In genomic region chr2:42902939-42903709, GRCh38 we compare ENCODE assay signal across 20 cellular contexts.
DNase-seq lines count a peak whose midpoint lies in the region; ATAC-seq and TF ChIP-seq lines count a peak whose summit lies in the region.
"Had no signal": no experiment of that assay in that cellular context is flagged by ENCODE, and none has a peak within 500 bp of the region (broad histone marks: within the 10 kb centered on the region; RNA-seq: fewer than 3 reads in every experiment).

No MANE protein-coding gene starts in this region.

- H2BK12ac ChIP-seq in neuronal stem cell (ENCODE audit: low read length), result peak overlapping the region; percentile 51

- ATAC-seq in heart left ventricle (no peak), left ventricle myocardium superior (no peak), HG02610 (IDR thresholded peaks at IDR 0.05; ENCODE audit: unreplicated experiment) (no peak)
- no peak for ATAC-seq in stimulated activated naive CD8-positive, alpha-beta T cell treated with anti-CD3 and anti-CD28 coated beads, Interleukin-15, Interleukin-2, amounts not matched to agents 100 U/mL and 50 U/mL, for 24 hours
- no peak for ATAC-seq in CD8-positive, alpha-beta T cell
- ATAC-seq: stimulated activated naive CD8-positive, alpha-beta T cell treated with anti-CD3 and anti-CD28 coated beads, Interleukin-15, amount 100 ng/mL, for 72 hours; WTC11 had no signal

- no peaks in the 10 kb centered on the region for H3K27me3 ChIP-seq in heart left ventricle
- peaks cover 0 to 12% (median 0%) of the 10 kb centered on the region in 3 experiments for H3K27me3 ChIP-seq in neuronal stem cell (ENCODE audit: control insufficient read depth in 3 of 3, insufficient read depth in 3 of 3, low read depth in 1 of 3, low read length in 3 of 3)
- H3K27me3 ChIP-seq in CD8-positive, alpha-beta T cell (ENCODE audit: insufficient read depth, low read length), result no peaks in the 10 kb centered on the region
- H3K27me3 ChIP-seq: adrenal gland had no signal

- H3K4me2 ChIP-seq in neuronal stem cell (ENCODE audit: insufficient read depth, low read length, poor library complexity, severe bottlenecking), result no peak overlapping the region

- no peak overlapping the region for H3K4me3 Mint-ChIP-seq in activated naive CD4-positive, alpha-beta T cell treated with anti-CD3 and anti-CD28 coated beads, Interleukin-2, amount 10 ng/mL, durations not matched to agents 7 days and 5 days
- no peak overlapping the region for H3K4me3 Mint-ChIP-seq in CD8-positive, alpha-beta T cell
- H3K4me3 Mint-ChIP-seq: stimulated activated naive CD8-positive, alpha-beta T cell treated with anti-CD3 and anti-CD28 coated beads, Interleukin-15, amount 100 ng/mL, for 72 hours; WTC11 had no signal

- POLR2A ChIA-PET in CD8-positive, alpha-beta T cell (lab: Charles Lee), result no interaction called here

- H3K9me3 ChIP-seq in heart left ventricle (no peaks in the 10 kb centered on the region), neuronal stem cell (replicated peaks in 1 of 2; ENCODE audit: control insufficient read depth in 2 of 2, insufficient read depth in 1 of 2, low read depth in 1 of 2, low read length in 2 of 2) (no peaks in the 10 kb centered on the region)
- H3K9me3 ChIP-seq in CD8-positive, alpha-beta T cell (ENCODE audit: low read length), result no peaks in the 10 kb centered on the region
- H3K9me3 ChIP-seq: adrenal gland, neutrophil, upper lobe of left lung had no signal

- CTCF ChIA-PET in activated naive CD4-positive, alpha-beta T cell treated with anti-CD3 and anti-CD28 coated beads, Interleukin-2, amount 10 ng/mL, durations not matched to agents 7 days and 5 days (lab: Charles Lee), result interaction anchor here (0.6 kb wide), 1 partner anchor 44 kb away, joined by 3 read pairs; no protein-coding TSS in a partner anchor
- CTCF ChIA-PET in CD8-positive, alpha-beta T cell (lab: Charles Lee), result no interaction called here

- H4K8ac ChIP-seq in neuronal stem cell (ENCODE audit: low read depth, low read length), result no peak overlapping the region

- H3K36me3 ChIP-seq in heart left ventricle (no peaks in the 10 kb centered on the region), neuronal stem cell (replicated peaks in 1 of 2; ENCODE audit: control insufficient read depth in 2 of 2, insufficient read depth in 2 of 2, low read length in 2 of 2) (no peaks in the 10 kb centered on the region)
- no peaks in the 10 kb centered on the region for H3K36me3 ChIP-seq in CD8-positive, alpha-beta T cell (ENCODE audit: insufficient read depth, low read length)
- H3K36me3 ChIP-seq: adrenal gland, neutrophil, upper lobe of left lung had no signal

- H2AK5ac ChIP-seq in neuronal stem cell (ENCODE audit: low read depth, low read length), result peak overlapping the region; percentile 65

- TF ChIP-seq POLR2A in heart left ventricle (IDR thresholded peaks at IDR 0.05), result no peak

- peaks cover 37% of the 10 kb centered on the region for H3K27me3 Mint-ChIP-seq in activated naive CD4-positive, alpha-beta T cell treated with anti-CD3 and anti-CD28 coated beads, Interleukin-2, amount 10 ng/mL, durations not matched to agents 7 days and 5 days
- H3K27me3 Mint-ChIP-seq in CD8-positive, alpha-beta T cell (ENCODE audit: low read depth), result peaks cover 8% of the 10 kb centered on the region

- no peak overlapping the region for H3K23ac ChIP-seq in neuronal stem cell (ENCODE audit: low read depth, low read length, poor library complexity)

- no peak overlapping the region for H3K14ac ChIP-seq in neuronal stem cell (ENCODE audit: low read length)

- H2BK5ac ChIP-seq in neuronal stem cell (ENCODE audit: low read length), result no peak overlapping the region

- no peak overlapping the region for H2BK15ac ChIP-seq in neuronal stem cell (ENCODE audit: low read length)

- no peaks in the 10 kb centered on the region for H3K4me1 Mint-ChIP-seq in activated naive CD4-positive, alpha-beta T cell treated with anti-CD3 and anti-CD28 coated beads, Interleukin-2, amount 10 ng/mL, durations not matched to agents 7 days and 5 days
- H3K4me1 Mint-ChIP-seq in CD8-positive, alpha-beta T cell (ENCODE audit: low read depth), result no peaks in the 10 kb centered on the region

- H3K9ac ChIP-seq in neuronal stem cell (ENCODE audit: low read depth, low read length, poor library complexity), result no peak overlapping the region

- H3K18ac ChIP-seq in neuronal stem cell (ENCODE audit: low read length), result peak overlapping the region; percentile 73

- H3K27ac ChIP-seq in heart left ventricle (peak overlapping the region in 8 of 12 donors; percentile 19 to 86 (median 60)), neuronal stem cell (replicated peaks; ENCODE audit: low read length) (no peak overlapping the region)
- no peak overlapping the region for H3K27ac ChIP-seq in CD8-positive, alpha-beta T cell (ENCODE audit: low read depth, low read length)
- H3K27ac ChIP-seq: neutrophil had no signal

- DNase-seq in heart left ventricle (no peak), left ventricle myocardium superior (no peak), fibroblast of mammary gland (ENCODE audit: low read depth) (peak; percentile 43), neuronal stem cell (ENCODE audit: low spot score) (no peak)
- no peak for DNase-seq in stimulated activated naive CD8-positive, alpha-beta T cell treated with anti-CD3 and anti-CD28 coated beads, Interleukin-15, Interleukin-2, amounts not matched to agents 100 U/mL and 50 U/mL, for 24 hours
- DNase-seq in activated naive CD4-positive, alpha-beta T cell treated with anti-CD3 and anti-CD28 coated beads, Interleukin-2, amount 10 ng/mL, durations not matched to agents 7 days and 5 days, result no peak
- DNase-seq in CD8-positive, alpha-beta T cell, result no peak
- DNase-seq: activated CD4-positive, alpha-beta T cell treated with anti-CD3 and anti-CD28 coated beads, Interleukin-2, amount 50 U/mL, for 48 hours; activated effector memory CD4-positive, alpha-beta T cell treated with anti-CD3 and anti-CD28 coated beads, Interleukin-2, amount 50 U/mL, for 16 hours; activated T-cell treated with anti-CD3 and anti-CD28 coated beads for 4 hours; C1 segment of cervical spinal cord; KG1; NCI-H1694 treated with DMSO at 0.1 percent for 48 hours; stimulated activated naive CD8-positive, alpha-beta T cell treated with anti-CD3 and anti-CD28 coated beads, Interleukin-15, amount 100 ng/mL, for 72 hours; T-helper 9 cell; upper lobe of left lung had no signal

- no peaks in the 10 kb centered on the region for H3K79me1 ChIP-seq in neuronal stem cell (ENCODE audit: low read depth, low read length)

- no peak overlapping the region for H3K27ac Mint-ChIP-seq in activated naive CD4-positive, alpha-beta T cell treated with anti-CD3 and anti-CD28 coated beads, Interleukin-2, amount 10 ng/mL, durations not matched to agents 7 days and 5 days
- H3K27ac Mint-ChIP-seq in CD8-positive, alpha-beta T cell, result no peak overlapping the region
- H3K27ac Mint-ChIP-seq: stimulated activated naive CD8-positive, alpha-beta T cell treated with anti-CD3 and anti-CD28 coated beads, Interleukin-15, amount 100 ng/mL, for 72 hours; WTC11 had no signal

- H3K9me3 Mint-ChIP-seq in activated naive CD4-positive, alpha-beta T cell treated with anti-CD3 and anti-CD28 coated beads, Interleukin-2, amount 10 ng/mL, durations not matched to agents 7 days and 5 days, result no peaks in the 10 kb centered on the region
- no peaks in the 10 kb centered on the region for H3K9me3 Mint-ChIP-seq in CD8-positive, alpha-beta T cell
- H3K9me3 Mint-ChIP-seq: stimulated activated naive CD8-positive, alpha-beta T cell treated with anti-CD3 and anti-CD28 coated beads, Interleukin-15, amount 100 ng/mL, for 72 hours had no signal

- peak overlapping the region; percentile 64 for H2BK120ac ChIP-seq in neuronal stem cell (ENCODE audit: low read depth, low read length)

- no peak overlapping the region for H3K4ac ChIP-seq in neuronal stem cell (ENCODE audit: low read length)

- no peak overlapping the region for H4K91ac ChIP-seq in neuronal stem cell (ENCODE audit: low read depth, low read length, poor library complexity)

- H3K4me1 ChIP-seq in heart left ventricle (peaks cover 5 to 63% (median 49%) of the 10 kb centered on the region in 12 donors), neuronal stem cell (ENCODE audit: control insufficient read depth in 2 of 2, insufficient read depth in 1 of 2, low read depth in 1 of 2, low read length in 2 of 2) (peaks cover 11 to 30% of the 10 kb centered on the region in 2 donors)
- H3K4me1 ChIP-seq in CD8-positive, alpha-beta T cell (ENCODE audit: insufficient read depth, low read length), result no peaks in the 10 kb centered on the region

- no peak for TF ChIP-seq CTCF in heart left ventricle (IDR thresholded peaks at IDR 0.05)
- TF ChIP-seq CTCF in fibroblast of mammary gland (conservative IDR thresholded peaks at IDR 0.05; ENCODE audit: control insufficient read depth, insufficient read depth, low read depth, low read length), result no peak
- no peak for TF ChIP-seq CTCF in CD8-positive, alpha-beta T cell (IDR thresholded peaks at IDR 0.05)

- H3K36me3 Mint-ChIP-seq in activated naive CD4-positive, alpha-beta T cell treated with anti-CD3 and anti-CD28 coated beads, Interleukin-2, amount 10 ng/mL, durations not matched to agents 7 days and 5 days, result no peaks in the 10 kb centered on the region
- H3K36me3 Mint-ChIP-seq in CD8-positive, alpha-beta T cell, result no peaks in the 10 kb centered on the region
- H3K36me3 Mint-ChIP-seq: WTC11 had no signal

- H3K4me3 ChIP-seq in heart left ventricle, result no peak overlapping the region
- H3K4me3 ChIP-seq in fibroblast of mammary gland (ENCODE audit: control insufficient read depth, low read depth, low read length), result no peak overlapping the region
- H3K4me3 ChIP-seq in neuronal stem cell (ENCODE audit: low read length in 2 of 2), result no peak overlapping the region
- H3K4me3 ChIP-seq in CD8-positive, alpha-beta T cell (ENCODE audit: low read depth, low read length), result no peak overlapping the region
- H3K4me3 ChIP-seq: adrenal gland, upper lobe of left lung had no signal

- WGBS in heart left ventricle, 4 donors, result 71 to 92% (median 79%) methylated on average over 9 of the region's 9 CpGs
- WGBS in neuronal stem cell (ENCODE audit: extremely low coverage in 2 of 2, insufficient read length in 2 of 2, insufficient replicate concordance in 1 of 2), 2 donors, result no CpG with 5 or more reads among the region's 9 CpGs

- H2AFZ ChIP-seq in neuronal stem cell (ENCODE audit: low read length), result peak overlapping the region; percentile 11

- intact Hi-C loops in heart left ventricle (cut with DNase I), result no loop called here
- intact Hi-C loops in left ventricle myocardium superior (cut with micrococcal nuclease), result no loop called here
- intact Hi-C loops in CD8-positive, alpha-beta T cell (cut with DNase I, micrococcal nuclease), result no loop called here

Comparison
In these comparisons a context has a peak if more than half of its experiments do, and no peak if none do; other contexts are left out.
1. H3K27ac ChIP-seq: peak in heart left ventricle (8 of 12); none in neuronal stem cell (single experiment) and CD8-positive, alpha-beta T cell (single experiment).